14 cellular contexts compared by ENCODE assay signal in the genomic region with DNA sequence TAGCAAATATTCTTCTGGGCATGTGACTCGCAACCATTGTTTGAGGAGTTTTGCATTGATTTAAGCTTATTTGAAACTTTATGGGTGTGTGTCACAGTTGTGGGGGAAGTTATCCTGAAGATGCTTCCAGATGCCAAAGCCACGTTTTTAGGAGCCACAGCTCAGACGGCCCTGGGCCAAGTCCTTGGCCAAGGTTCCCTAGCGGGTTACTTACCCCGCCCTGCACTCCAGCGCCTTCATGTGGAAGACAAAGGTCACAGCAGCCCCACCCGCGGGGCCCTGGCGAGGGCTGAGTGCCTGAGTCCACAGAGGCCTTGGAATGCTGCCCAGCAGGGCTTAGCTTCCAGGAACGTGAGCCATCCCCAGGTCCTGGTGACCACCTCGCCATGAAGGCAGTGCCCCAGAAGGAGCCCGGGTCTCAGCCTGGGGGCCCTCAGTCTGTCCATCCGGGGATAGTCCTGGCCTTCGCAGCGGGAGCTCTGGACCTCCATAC.
DNase-seq lines count a peak whose midpoint lies in the region; TF ChIP-seq lines count a peak whose summit lies in the region.
"Had no signal": no experiment of that assay in that cellular context is flagged by ENCODE, and none has a peak within 500 bp of the region (broad histone marks: within the 10 kb centered on the region; RNA-seq: fewer than 3 reads in every experiment).

No MANE protein-coding gene starts in this region.

- no peak overlapping the region for H3K4me3 Mint-ChIP-seq in endodermal cell
- H3K4me3 Mint-ChIP-seq: central memory CD8-positive, alpha-beta T cell; IgD-negative memory B cell; naive B cell had no signal

- DNase-seq in GM03348 (ENCODE audit: low spot score) (peak; percentile 63), MG63 (peak; percentile 73), endodermal cell (peak; percentile 91), osteoblast (ENCODE audit: insufficient read length, low spot score, missing footprints) (peak; percentile 85), DMS53 treated with DMSO at 0.1 percent for 48 hours (lab: John Stamatoyannopoulos, UW; ENCODE audit: unreplicated experiment) (no peak), GM13977 (ENCODE audit: low spot score) (no peak), NOMO-1 (lab: John Stamatoyannopoulos, UW; ENCODE audit: unreplicated experiment in 2 of 2) (no peak)
- DNase-seq: naive B cell; NCI-H446; stimulated activated CD4-positive, alpha-beta T cell treated with anti-CD3 and anti-CD28 coated beads, Interleukin-15, amount 100 ng/mL, for 24 hours; stimulated activated naive CD8-positive, alpha-beta T cell treated with anti-CD3 and anti-CD28 coated beads, Interleukin-15, Interleukin-2, amounts not matched to agents 100 U/mL and 50 U/mL, for 24 hours had no signal

- H3K79me2 ChIP-seq in osteoblast (ENCODE audit: insufficient read depth, low read length) = no peaks in the 10 kb centered on the region

- H3K9ac ChIP-seq in endodermal cell (ENCODE audit: extremely low read depth, low read length, poor library complexity, severe bottlenecking) = no peak overlapping the region

- peaks cover 8% of the 10 kb centered on the region for H3K4me1 ChIP-seq in endodermal cell (ENCODE audit: control insufficient read depth, insufficient read depth, low read length)
- peaks cover 10% of the 10 kb centered on the region for H3K4me1 ChIP-seq in osteoblast (ENCODE audit: insufficient read depth, low read length)
- H3K4me1 ChIP-seq: heart left ventricle had no signal

- WGBS in endodermal cell (ENCODE audit: insufficient coverage in 1 of 2, insufficient read length in 1 of 2), 2 experiments = 91 to 96% methylated on average over 7 to 15 of the region's 15 CpGs

- H3K36me3 ChIP-seq in MG63 = no peaks in the 10 kb centered on the region
- H3K36me3 ChIP-seq in endodermal cell (ENCODE audit: control insufficient read depth, insufficient read depth, low read length) = no peaks in the 10 kb centered on the region
- no peaks in the 10 kb centered on the region for H3K36me3 ChIP-seq in osteoblast (ENCODE audit: insufficient read depth, low read length)
- H3K36me3 ChIP-seq: heart left ventricle had no signal

- H3K4me1 Mint-ChIP-seq in endodermal cell = peaks cover 39% of the 10 kb centered on the region
- H3K4me1 Mint-ChIP-seq: central memory CD8-positive, alpha-beta T cell; IgD-negative memory B cell; naive B cell had no signal

- H3K27ac Mint-ChIP-seq in endodermal cell = peak overlapping the region; percentile 78
- H3K27ac Mint-ChIP-seq: IgD-negative memory B cell had no signal

- H3K27me3 Mint-ChIP-seq in endodermal cell (ENCODE audit: insufficient read depth) = peaks cover 16% of the 10 kb centered on the region
- H3K27me3 Mint-ChIP-seq: central memory CD8-positive, alpha-beta T cell; IgD-negative memory B cell; naive B cell had no signal

- H3K9me3 ChIP-seq in MG63 (no peaks in the 10 kb centered on the region), endodermal cell (ENCODE audit: control insufficient read depth, low read length) (no peaks in the 10 kb centered on the region), osteoblast (ENCODE audit: low read depth, low read length) (no peaks in the 10 kb centered on the region)
- H3K9me3 ChIP-seq: heart left ventricle had no signal

- H2AFZ ChIP-seq in osteoblast (ENCODE audit: low read length) = no peak overlapping the region

- H3K4me3 ChIP-seq in MG63 = no peak overlapping the region
- H3K4me3 ChIP-seq in endodermal cell (ENCODE audit: low read length) = no peak overlapping the region
- no peak overlapping the region for H3K4me3 ChIP-seq in osteoblast (ENCODE audit: insufficient read depth, low read length)
- H3K4me3 ChIP-seq: heart left ventricle had no signal

- H4K20me1 ChIP-seq in osteoblast (ENCODE audit: insufficient read depth, low read length) = no peaks in the 10 kb centered on the region

- TF ChIP-seq CTCF in endodermal cell (conservative IDR thresholded peaks at IDR 0.05) (peak; percentile 77), osteoblast (IDR thresholded peaks at IDR 0.05; ENCODE audit: extremely low read depth, low read depth, low read length) (peak; percentile 34), GM13977 (IDR thresholded peaks at IDR 0.05; ENCODE audit: extremely low read depth, insufficient read depth, missing control alignments) (no peak)

- H3K27ac ChIP-seq in endodermal cell (ENCODE audit: low read depth, low read length) = no peak overlapping the region
- H3K27ac ChIP-seq in osteoblast (ENCODE audit: low read depth, low read length) = no peak overlapping the region
- H3K27ac ChIP-seq: heart left ventricle had no signal

- H3K9me3 Mint-ChIP-seq in endodermal cell = no peaks in the 10 kb centered on the region
- H3K9me3 Mint-ChIP-seq: central memory CD8-positive, alpha-beta T cell had no signal

- no peaks in the 10 kb centered on the region for H3K27me3 ChIP-seq in MG63
- no peaks in the 10 kb centered on the region for H3K27me3 ChIP-seq in endodermal cell (ENCODE audit: control insufficient read depth, insufficient read depth, low read length, poor library complexity, severe bottlenecking)
- H3K27me3 ChIP-seq in osteoblast (ENCODE audit: insufficient read depth, low read length) = no peaks in the 10 kb centered on the region
- H3K27me3 ChIP-seq: heart left ventricle had no signal

- no peaks in the 10 kb centered on the region for H3K36me3 Mint-ChIP-seq in endodermal cell (ENCODE audit: low read depth)
- H3K36me3 Mint-ChIP-seq: IgD-negative memory B cell, naive B cell had no signal

- H3K4me2 ChIP-seq in osteoblast (ENCODE audit: insufficient read depth, low read length) = no peak overlapping the region

- in situ Hi-C loops in GM13977 (cut with MboI; ENCODE audit: low pct_unique_long_range_greater_than_20kb, low sequenced_read_pairs, unreplicated experiment) = no loop called here

Comparison
In these comparisons a context has a peak if more than half of its experiments do, and no peak if none do; other contexts are left out.
1. DNase-seq: peak in GM03348 (single experiment), MG63 (single experiment), endodermal cell (single experiment) and osteoblast (single experiment); none in DMS53 treated with DMSO at 0.1 percent for 48 hours (single experiment), GM13977 (single experiment) and NOMO-1 (0 of 2).